In genomic region chr3:49694391-49695070, GRCh38 we compare ENCODE assay signal across 7 cellular contexts. TPM values are rescaled to one million over a fixed set of nuclear protein-coding genes. Genes with fewer than 3 reads are reported as not detected.
"Had no signal": no experiment of that assay in that cellular context is flagged by ENCODE, and none has a peak within 500 bp of the region (broad histone marks: within the 10 kb centered on the region; RNA-seq: fewer than 3 reads in every experiment).

No MANE protein-coding gene starts in this region.

RNA-seq across cellular contexts. Expression of gene AMIGO3, which starts 25.0 kb away (rescaled TPM):
- total RNA-seq: activated naive CD4-positive, alpha-beta T cell treated with anti-CD3 and anti-CD28 coated beads for 36 hours; activated naive CD8-positive, alpha-beta T cell treated with anti-CD3 and anti-CD28 coated beads for 36 hours; activated T-helper 2 cell treated with anti-CD3 and anti-CD28 coated beads, Interferon-gamma antibody, Interleukin-2, Interleukin-4, amounts not matched to agents 10 μg/mL and 5 μg/mL and 100 μg/mL, durations not matched to agents 14 hours and 24 hours and 36 hours; aorta; dermis microvascular lymphatic vessel endothelial cell; esophagus mucosa; frontal cortex had no signal
